Comparison of ENCODE assay signal across 32 cellular contexts in the genomic region with DNA sequence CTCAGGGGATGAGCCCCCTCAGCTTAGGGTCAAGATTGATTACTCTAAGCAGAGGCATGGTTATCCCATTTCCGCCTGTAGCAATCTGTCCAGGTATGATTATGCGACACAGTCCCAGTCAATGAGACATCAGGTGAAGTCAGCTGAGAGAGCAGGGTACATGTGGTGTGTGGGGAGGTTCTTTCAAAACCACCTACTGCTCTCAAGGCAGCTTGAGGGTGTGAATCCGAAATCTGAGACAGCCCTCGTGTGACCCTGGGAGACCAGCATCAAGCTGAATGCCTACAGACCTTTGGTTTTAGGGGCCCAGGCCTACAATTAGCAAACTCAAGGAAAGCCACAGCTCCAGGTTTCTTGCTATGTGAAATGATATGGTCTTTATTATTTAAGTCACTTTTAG.
"Had no signal": no experiment of that assay in that cellular context is flagged by ENCODE, and none has a peak within 500 bp of the region (broad histone marks: within the 10 kb centered on the region; RNA-seq: fewer than 3 reads in every experiment).

No MANE protein-coding gene starts in this region.

- H3K79me2 ChIP-seq: parathyroid adenoma had no signal

- H3K27me3 ChIP-seq: dorsolateral prefrontal cortex, gastroesophageal sphincter, heart right ventricle, neutrophil, testis, tibial artery had no signal

- H3K27me3 Mint-ChIP-seq: memory B cell; naive B cell; natural killer cell treated with Interleukin-12 subunit alpha and Interleukin-12 subunit beta and Interleukin-15 and Interleukin-18, amount 100 ng/mL, for 72 hours; progenitor cell of endocrine pancreas; type B pancreatic cell had no signal

- ATAC-seq: esophagus mucosa; gastroesophageal sphincter; heart right ventricle; left lobe of liver; natural killer cell treated with Interleukin-12 subunit alpha and Interleukin-12 subunit beta and Interleukin-15 and Interleukin-18, amount 100 ng/mL, for 72 hours; sciatic nerve had no signal

- H3K9me3 Mint-ChIP-seq: immature natural killer cell; memory B cell; naive B cell; natural killer cell treated with Interleukin-12 subunit alpha and Interleukin-12 subunit beta and Interleukin-15 and Interleukin-18, amount 100 ng/mL, for 72 hours; neural crest cell; type B pancreatic cell had no signal

- DNase-seq: central memory CD4-positive, alpha-beta T cell; dorsolateral prefrontal cortex; effector CD4-positive, alpha-beta T cell; foreskin fibroblast; glutamatergic neuron; heart right ventricle; hippocampal formation; immature natural killer cell; islet precursor cell; kidney glomerular epithelial cell; naive B cell; stimulated activated CD4-positive, alpha-beta T cell treated with anti-CD3 and anti-CD28 coated beads, Interleukin-2, amount 100 ng/mL, for 24 hours; stimulated activated CD4-positive, alpha-beta T cell treated with anti-CD3 and anti-CD28 coated beads, Interleukin-4, amount 100 ng/mL, for 4 hours; stimulated activated naive CD4-positive, alpha-beta T cell; substantia nigra; testis; tibial artery had no signal

- H3K27ac Mint-ChIP-seq: immature natural killer cell; memory B cell; naive B cell; natural killer cell treated with Interleukin-12 subunit alpha and Interleukin-12 subunit beta and Interleukin-15 and Interleukin-18, amount 100 ng/mL, for 72 hours; progenitor cell of endocrine pancreas; type B pancreatic cell had no signal

- H3K4me3 Mint-ChIP-seq: immature natural killer cell; memory B cell; naive B cell; natural killer cell treated with Interleukin-12 subunit alpha and Interleukin-12 subunit beta and Interleukin-15 and Interleukin-18, amount 100 ng/mL, for 72 hours; neural crest cell; type B pancreatic cell had no signal

- H3K9ac ChIP-seq: parathyroid adenoma had no signal

- FAIRE-seq: colon had no signal

- H3K4me1 ChIP-seq: gastroesophageal sphincter, parathyroid adenoma, testis, tibial artery had no signal

- H3K27ac ChIP-seq: dorsolateral prefrontal cortex, epithelial cell of prostate, gastroesophageal sphincter, heart right ventricle, neutrophil, parathyroid adenoma, testis, tibial artery had no signal

- H3K4me3 ChIP-seq: dorsolateral prefrontal cortex, gastroesophageal sphincter, heart right ventricle, lung, smooth muscle cell, testis, tibial artery had no signal

- H2AFZ ChIP-seq: parathyroid adenoma had no signal

- H3K9me3 ChIP-seq: gastroesophageal sphincter, neutrophil, testis, tibial artery had no signal

- H3K4me1 Mint-ChIP-seq: immature natural killer cell, naive B cell, neural crest cell had no signal

- H3K4me2 ChIP-seq: smooth muscle cell had no signal
